Comparison of ENCODE assay signal across 15 cellular contexts in the genomic region with DNA sequence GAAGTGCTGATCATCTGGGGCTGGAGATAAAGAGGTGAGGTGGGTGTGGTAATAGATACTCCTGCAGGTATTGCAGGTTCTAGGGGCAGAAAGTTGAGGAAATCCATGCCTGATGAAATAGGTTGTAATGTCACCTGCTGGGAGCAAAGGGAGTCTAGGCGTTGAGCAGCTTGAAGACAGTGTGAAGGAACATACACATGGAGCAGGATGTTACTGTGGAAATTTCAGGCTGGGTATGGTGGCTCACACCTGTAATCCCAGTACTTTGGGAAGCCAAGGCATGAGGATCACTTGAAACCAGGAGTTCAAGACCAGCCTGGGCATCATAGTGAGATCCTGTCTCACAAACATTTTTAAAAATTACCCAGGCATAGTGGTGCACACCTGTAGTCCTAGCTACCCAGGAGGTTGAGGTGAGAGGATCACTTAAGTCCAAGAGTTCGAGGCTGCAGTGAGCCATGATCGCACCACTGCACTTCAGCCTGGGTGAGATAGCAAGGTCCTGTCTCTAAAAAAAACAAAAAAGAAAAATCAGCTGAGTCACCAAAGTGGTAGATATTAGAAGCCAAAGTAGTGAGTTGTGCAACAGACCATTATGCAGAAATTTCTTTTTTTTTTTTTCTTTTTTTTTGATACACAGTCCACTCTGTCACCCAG. TPM values are rescaled to one million over a fixed set of nuclear protein-coding genes. Genes with fewer than 3 reads are reported as not detected.
A peak's percentile ranks its signal among the peaks of the same experiment; 100 is the strongest.
DNase-seq lines count a peak whose midpoint lies in the region; ATAC-seq, FAIRE-seq and TF ChIP-seq lines count a peak whose summit lies in the region.
"Had no signal": no experiment of that assay in that cellular context is flagged by ENCODE, and none has a peak within 500 bp of the region (broad histone marks: within the 10 kb centered on the region; RNA-seq: fewer than 3 reads in every experiment).

No MANE protein-coding gene starts in this region.

- no peak for TF ChIP-seq POLR2A in A549 (IDR thresholded peaks at IDR 0.05; ENCODE audit: low read length)

- H3K9me3 Mint-ChIP-seq in HFFc6 (no peaks in the 10 kb centered on the region), WTC11 (no peaks in the 10 kb centered on the region), immature natural killer cell (no peaks in the 10 kb centered on the region)

- no peak for TF ChIP-seq RAD21 in A549 (conservative IDR thresholded peaks at IDR 0.05 in 1 of 2, IDR thresholded peaks at IDR 0.05 in 1 of 2)

- H3K27me3 Mint-ChIP-seq in HFFc6 (ENCODE audit: insufficient read depth) = peaks cover 5% of the 10 kb centered on the region; the same call in 1 of the 2 replicates
- no peaks in the 10 kb centered on the region for H3K27me3 Mint-ChIP-seq in WTC11 (ENCODE audit: low read depth)
- peaks cover 0 to 2% (median 1%) of the 10 kb centered on the region in 3 donors for H3K27me3 Mint-ChIP-seq in immature natural killer cell (ENCODE audit: low read depth in 3 of 3)

- TF ChIP-seq CTCF in A549 (IDR thresholded peaks at IDR 0.05) (no peak), HFFc6 (IDR thresholded peaks at IDR 0.05) (no peak), WTC11 (IDR thresholded peaks at IDR 0.05) (no peak)

- CTCF ChIA-PET in A549 (lab: Yijun Ruan, JAX) (interaction anchor here (0.7 to 7.8 kb wide), 10 partner anchors 11 to 90 kb away, joined by 3 to 76 read pairs (median 6); no protein-coding TSS in a partner anchor), WTC11 (lab: Charles Lee) (interaction anchor here (0.7 to 2.7 kb wide), 6 partner anchors 17 to 121 kb away, joined by 3 to 11 read pairs (median 5); no protein-coding TSS in a partner anchor)

- 91% methylated on average over 3 of the region's 3 CpGs for WGBS in A549 (ENCODE audit: missing lambda C conversion rate)

- H3K4me3 ChIP-seq in A549 = no peak overlapping the region
- H3K4me3 ChIP-seq: right atrium auricular region, thoracic aorta had no signal

- H3K9me3 ChIP-seq in A549 = no peaks in the 10 kb centered on the region
- H3K9me3 ChIP-seq: right atrium auricular region, thoracic aorta had no signal

- H3K36me3 Mint-ChIP-seq in HFFc6 (ENCODE audit: low read depth) (peaks cover 5% of the 10 kb centered on the region; the same call in 1 of the 2 replicates), WTC11 (no peaks in the 10 kb centered on the region), immature natural killer cell (peaks cover 0 to 3% (median 0%) of the 10 kb centered on the region in 3 donors)

- H3K4me2 ChIP-seq in A549 = peak overlapping the region; percentile 31
- H3K4me2 ChIP-seq: KMS-11 had no signal

- no peak for FAIRE-seq in A549 (lab: Jason Lieb, UNC)

- peak overlapping the region; percentile 63 to 93 for H3K27ac ChIP-seq in A549
- H3K27ac ChIP-seq: KMS-11, right atrium auricular region, thoracic aorta, VCaP had no signal

- ATAC-seq in A549 (no peak), WTC11 (no peak), HG03354 (IDR thresholded peaks at IDR 0.05; ENCODE audit: poor library complexity, severe bottlenecking, unreplicated experiment) (no peak), left colon (no peak)
- ATAC-seq: Panc1 had no signal

- TF ChIP-seq EP300 in A549 (IDR thresholded peaks at IDR 0.05) = no peak

- peaks cover 38% of the 10 kb centered on the region for H3K4me1 ChIP-seq in A549
- H3K4me1 ChIP-seq: right atrium auricular region had no signal

- DNase-seq in A549 (ENCODE audit: low read depth in 1 of 2, low spot score in 1 of 2) (no peak), HFFc6 (peak; percentile 71), WTC11 (ENCODE audit: low spot score) (no peak), hepatic stellate cell (ENCODE audit: low spot score) (peak; percentile 36), COLO668 (lab: John Stamatoyannopoulos, UW; ENCODE audit: unreplicated experiment) (no peak), immature natural killer cell (no peak), left colon (no peak)
- DNase-seq: activated CD8-positive, alpha-beta memory T cell treated with anti-CD3 and anti-CD28 coated beads, Interleukin-2, amount 50 U/mL, for 48 hours; amniotic stem cell had no signal

- H3K27ac Mint-ChIP-seq in HFFc6 (peak overlapping the region; percentile 91), WTC11 (no peak overlapping the region), immature natural killer cell (no peak overlapping the region)

- intact Hi-C loops in left colon (cut with DNase I, micrococcal nuclease) = no loop called here

- POLR2A ChIA-PET in A549 (lab: Yijun Ruan, JAX) = interaction anchor here (1.1 kb wide), 1 partner anchor 56 kb away, joined by 5 read pairs; a partner anchor contains a TSS
- POLR2A ChIA-PET in WTC11 (lab: Charles Lee) = interaction anchor here (0.6 kb wide), 1 partner anchor 198 kb away, joined by 3 read pairs; no protein-coding TSS in a partner anchor

- H3K4me3 Mint-ChIP-seq in HFFc6 (peak overlapping the region; percentile 15; the same call in 1 of the 2 replicates), WTC11 (no peak overlapping the region), immature natural killer cell (no peak overlapping the region)

- H3K4me1 Mint-ChIP-seq in HFFc6 (ENCODE audit: low read depth) (peaks cover 48% of the 10 kb centered on the region), WTC11 (peaks cover 24% of the 10 kb centered on the region), immature natural killer cell (peaks cover 0 to 2% of the 10 kb centered on the region in 2 donors)

TF ChIP-seq in A549, 52 proteins besides CTCF, POLR2A, EP300 and RAD21:
- peak; percentile 87 for TF ChIP-seq MAFK (IDR thresholded peaks at IDR 0.05; ENCODE audit: partially characterized antibody)
- TF ChIP-seq JUN (IDR thresholded peaks at IDR 0.05) = no peak
- TF ChIP-seq FOSL2 (IDR thresholded peaks at IDR 0.05) = no peak
- TF ChIP-seq FOSL2 (CRISPR knock-in tag; IDR thresholded peaks at IDR 0.05) = peak; percentile 37
- TF ChIP-seq NFE2L2 (conservative IDR thresholded peaks at IDR 0.05; ENCODE audit: low read length) = peak; percentile 51; the same call in 1 of the 2 replicates
- TF ChIP-seq CEBPB (IDR thresholded peaks at IDR 0.05) = peak; percentile 71; a peak in 3 of 4 replicates

TF ChIP-seq in WTC11, 78 proteins besides CTCF, POLR2A, EP300 and RAD21:
- TF ChIP-seq GABPB1 (CRISPR knock-in tag; IDR thresholded peaks at IDR 0.05) (0 out of 2 replicates have a peak, but pooled peaks have one; percentile 41), IRF2 (CRISPR knock-in tag; IDR thresholded peaks at IDR 0.05; ENCODE audit: borderline replicate concordance, low read depth) (no peak)
TF ChIP-seq in WTC11: peak in this region for 1.

RNA-seq across cellular contexts. Expression of a gene that starts 9.1 kb away (rescaled TPM):
- polyA plus RNA-seq in A549 (2011; rRNA removed) = 0.10 TPM in 1 of 2 replicates, not detected in the other
- polyA plus RNA-seq in A549 (2012; cell fraction: cytosol; rRNA removed) = not detected in 2 replicates
- polyA plus RNA-seq in A549 (2012; cell fraction: nucleus; rRNA removed) = not detected in 2 replicates
- 0.12 TPM in 1 of 3 replicates, not detected in the others for polyA plus RNA-seq in A549 (2017; fragmentation: RNase III; extraction: RNeasy Plus Mini Kit Qiagen cat#74134 plus additional on column Dnase treatment)
- polyA minus RNA-seq in A549 (2011; rRNA and poly(A)+ RNA removed) = not detected in 2 replicates
- under 1 TPM in 1 of 6 experiments, not detected in 5; 0.46 TPM for total RNA-seq in HFFc6 (2021; fragmentation: NEBNext Ultra II Directional; extraction: Animal tissue kit (Norgen Biotek cat#: 25700))
- total RNA-seq in WTC11 (2021) = not detected in 3 replicates
- polyA plus RNA-seq in immature natural killer cell = not detected
- not detected for total RNA-seq in left colon
- total RNA-seq: right atrium auricular region, thoracic aorta had no signal

RNA-seq across cellular contexts. Expression of a gene that starts 56.3 kb away (rescaled TPM):
- polyA plus RNA-seq in A549 (2011; rRNA removed) (29.4 and 34.7 TPM in 2 replicates), A549 (2017; fragmentation: RNase III; extraction: RNeasy Plus Mini Kit Qiagen cat#74134 plus additional on column Dnase treatment) (33.0 to 33.5 TPM (median 33.1 TPM) in 3 replicates), immature natural killer cell (10 to 100 TPM in 2 of 3 donors, 1 to 10 TPM in 1; 8.6 to 17.2 (median 11.9) TPM)
- polyA plus RNA-seq in A549 (2012; cell fraction: cytosol; rRNA removed) = 16.7 and 27.9 TPM in 2 replicates
- polyA plus RNA-seq in A549 (2012; cell fraction: nucleus; rRNA removed) = 17.7 and 57.6 TPM in 2 replicates
- 43.2 and 49.0 TPM in 2 replicates for polyA minus RNA-seq in A549 (2011; rRNA and poly(A)+ RNA removed)
- total RNA-seq in HFFc6 (2021; fragmentation: NEBNext Ultra II Directional; extraction: Animal tissue kit (Norgen Biotek cat#: 25700)) = 10 to 100 TPM; 43.8 to 51.8 (median 49.9) TPM
- total RNA-seq in WTC11 (2021) (87.1 to 93.1 TPM (median 90.5 TPM) in 3 replicates), left colon (10 to 100 TPM; 42.4 to 47.2 TPM)

RNA-seq across cellular contexts. Expression of a gene that starts 57.4 kb away (rescaled TPM):
- polyA plus RNA-seq in A549 (2011; rRNA removed) (12.3 and 26.3 TPM in 2 replicates), A549 (2017; fragmentation: RNase III; extraction: RNeasy Plus Mini Kit Qiagen cat#74134 plus additional on column Dnase treatment) (22.4 to 29.7 TPM (median 28.4 TPM) in 3 replicates), immature natural killer cell (10 to 100 TPM in 1 of 3 donors, 1 to 10 TPM in 2; 1.5 to 32.5 (median 5.2) TPM)
- polyA plus RNA-seq in A549 (2012; cell fraction: cytosol; rRNA removed) = 8.3 and 9.9 TPM in 2 replicates
- 37.5 and 46.4 TPM in 2 replicates for polyA plus RNA-seq in A549 (2012; cell fraction: nucleus; rRNA removed)
- 47.9 and 52.2 TPM in 2 replicates for polyA minus RNA-seq in A549 (2011; rRNA and poly(A)+ RNA removed)
- 10 to 100 TPM; 39.2 to 57.7 (median 42.9) TPM for total RNA-seq in HFFc6 (2021; fragmentation: NEBNext Ultra II Directional; extraction: Animal tissue kit (Norgen Biotek cat#: 25700))
- total RNA-seq in WTC11 (2021) (38.5 to 54.9 TPM (median 42.5 TPM) in 3 replicates), left colon (100 to 1,000 TPM in 1 of 2 donors, 10 to 100 TPM in 1; 84.8 to 110 TPM)

Comparison
In these comparisons a context has a peak if more than half of its experiments do, and no peak if none do; other contexts are left out.
1. DNase-seq: peak in HFFc6 (single experiment) and hepatic stellate cell (single experiment); none in A549 (0 of 2), WTC11 (single experiment), COLO668 (single experiment), immature natural killer cell (0 of 3) and left colon (0 of 2).